11 cellular contexts compared by ENCODE assay signal in the genomic region with DNA sequence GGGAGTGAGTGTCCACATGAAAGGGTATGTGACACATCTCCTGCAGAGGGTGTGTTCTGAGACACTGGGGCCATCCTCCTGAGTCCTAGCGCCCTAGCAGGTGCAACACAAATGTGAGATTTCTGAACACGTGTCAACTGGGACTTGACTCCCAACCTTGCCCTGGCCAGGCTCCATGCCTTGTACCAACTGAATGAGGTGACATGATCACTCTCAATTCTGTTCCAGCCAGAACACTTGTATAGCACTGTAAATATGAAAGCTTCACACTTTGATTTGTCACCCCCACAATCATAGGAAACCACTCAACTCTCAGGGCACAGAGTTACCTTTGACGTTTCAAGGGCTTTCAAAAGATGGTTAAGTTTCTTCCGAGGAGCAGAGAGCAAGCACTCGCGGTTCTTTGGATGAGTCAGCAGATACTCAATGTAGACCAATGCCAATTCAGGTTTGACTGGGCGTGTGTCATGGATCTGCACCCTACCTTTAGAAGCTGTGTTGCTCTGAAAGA. TPM values are rescaled to one million over a fixed set of nuclear protein-coding genes. Genes with fewer than 3 reads are reported as not detected.
DNase-seq lines count a peak whose midpoint lies in the region; ATAC-seq, FAIRE-seq and TF ChIP-seq lines count a peak whose summit lies in the region.
"Had no signal": no experiment of that assay in that cellular context is flagged by ENCODE, and none has a peak within 500 bp of the region (broad histone marks: within the 10 kb centered on the region; RNA-seq: fewer than 3 reads in every experiment).

No MANE protein-coding gene starts in this region.

- peaks cover 54% of the 10 kb centered on the region for H3K36me3 ChIP-seq in OCI-LY3 (replicated peaks; ENCODE audit: low read depth, low read length)
- peaks cover 0 to 44% of the 10 kb centered on the region in 2 donors for H3K36me3 ChIP-seq in gastroesophageal sphincter

- H3K79me2 ChIP-seq in OCI-LY3 (ENCODE audit: low read length), result no peaks in the 10 kb centered on the region

- H3K4me3 ChIP-seq in OCI-LY3 (ENCODE audit: low read length), result no peak overlapping the region
- no peak overlapping the region for H3K4me3 ChIP-seq in gastroesophageal sphincter

- no peak for TF ChIP-seq POLR2A in gastroesophageal sphincter (IDR thresholded peaks at IDR 0.05)

- H3K9me3 ChIP-seq in OCI-LY3 (ENCODE audit: insufficient read depth, low read length) (no peaks in the 10 kb centered on the region), gastroesophageal sphincter (no peaks in the 10 kb centered on the region)

- peak; percentile 97 for ATAC-seq in GM18873 (IDR thresholded peaks at IDR 0.05; ENCODE audit: low FRiP score, unreplicated experiment)
- ATAC-seq in HG02588 (IDR thresholded peaks at IDR 0.05; ENCODE audit: unreplicated experiment), result peak; percentile 98
- no peak for ATAC-seq in gastroesophageal sphincter

- H2AFZ ChIP-seq in OCI-LY3 (ENCODE audit: low read depth, low read length), result no peak overlapping the region

- no peak for TF ChIP-seq EP300 in gastroesophageal sphincter (IDR thresholded peaks at IDR 0.05)

- H3K4me1 ChIP-seq in OCI-LY3 (ENCODE audit: low read length) (peaks cover 26% of the 10 kb centered on the region), gastroesophageal sphincter (no peaks in the 10 kb centered on the region)

- DNase-seq in stimulated activated CD4-positive, alpha-beta T cell treated with anti-CD3 and anti-CD28 coated beads, Interleukin-12 subunit alpha, Interleukin-12 subunit beta, amount 100 ng/mL, for 24 hours (ENCODE audit: low read depth in 2 of 2), result peak; percentile 20 to 49
- DNase-seq in middle frontal gyrus (ENCODE audit: extremely low spot score, low spot score), result no peak
- DNase-seq in HTR-8/SVneo (ENCODE audit: insufficient read length, low spot score), result no peak
- no peak for DNase-seq in UCSD-AML1 (lab: John Stamatoyannopoulos, UW; ENCODE audit: unreplicated experiment)
- DNase-seq: H9, natural killer cell, trophoblast cell had no signal

- H4K20me1 ChIP-seq in OCI-LY3 (ENCODE audit: insufficient read depth, low read length), result peaks cover 10% of the 10 kb centered on the region; the same call in 1 of the 2 replicates

- H3K27me3 ChIP-seq in OCI-LY3 (ENCODE audit: low read depth, low read length), result no peaks in the 10 kb centered on the region
- H3K27me3 ChIP-seq in gastroesophageal sphincter, result no peaks in the 10 kb centered on the region

- peak overlapping the region; percentile 64 for H3K4me2 ChIP-seq in OCI-LY3 (ENCODE audit: low read length)

- no peak for TF ChIP-seq CTCF in OCI-LY3 (IDR thresholded peaks at IDR 0.05; ENCODE audit: low read depth, low read length)
- TF ChIP-seq CTCF in gastroesophageal sphincter (IDR thresholded peaks at IDR 0.05), result no peak

- H3K27ac ChIP-seq in OCI-LY3 (ENCODE audit: low read length) (peak overlapping the region; percentile 68), gastroesophageal sphincter (no peak overlapping the region)

- H3K9ac ChIP-seq in OCI-LY3 (ENCODE audit: low read length), result no peak overlapping the region

- WGBS in gastroesophageal sphincter (ENCODE audit: low coverage in 1 of 2), 2 donors, result 87 to 94% methylated on average over 3 to 7 of the region's 7 CpGs

- no peak for FAIRE-seq in HTR-8/SVneo (lab: Jason Lieb, UNC)

RNA-seq across cellular contexts. Expression of a gene that starts 48.6 kb away (rescaled TPM):
- total RNA-seq in gastroesophageal sphincter, result 1 to 10 TPM; 4.6 to 6.4 (median 5.6) TPM

Comparison
In these comparisons a context has a peak if more than half of its experiments do, and no peak if none do; other contexts are left out.
1. DNase-seq: peak in stimulated activated CD4-positive, alpha-beta T cell treated with anti-CD3 and anti-CD28 coated beads, Interleukin-12 subunit alpha, Interleukin-12 subunit beta, amount 100 ng/mL, for 24 hours (2 of 2); none in middle frontal gyrus (single experiment), HTR-8/SVneo (single experiment) and UCSD-AML1 (single experiment).